In the genomic region with DNA sequence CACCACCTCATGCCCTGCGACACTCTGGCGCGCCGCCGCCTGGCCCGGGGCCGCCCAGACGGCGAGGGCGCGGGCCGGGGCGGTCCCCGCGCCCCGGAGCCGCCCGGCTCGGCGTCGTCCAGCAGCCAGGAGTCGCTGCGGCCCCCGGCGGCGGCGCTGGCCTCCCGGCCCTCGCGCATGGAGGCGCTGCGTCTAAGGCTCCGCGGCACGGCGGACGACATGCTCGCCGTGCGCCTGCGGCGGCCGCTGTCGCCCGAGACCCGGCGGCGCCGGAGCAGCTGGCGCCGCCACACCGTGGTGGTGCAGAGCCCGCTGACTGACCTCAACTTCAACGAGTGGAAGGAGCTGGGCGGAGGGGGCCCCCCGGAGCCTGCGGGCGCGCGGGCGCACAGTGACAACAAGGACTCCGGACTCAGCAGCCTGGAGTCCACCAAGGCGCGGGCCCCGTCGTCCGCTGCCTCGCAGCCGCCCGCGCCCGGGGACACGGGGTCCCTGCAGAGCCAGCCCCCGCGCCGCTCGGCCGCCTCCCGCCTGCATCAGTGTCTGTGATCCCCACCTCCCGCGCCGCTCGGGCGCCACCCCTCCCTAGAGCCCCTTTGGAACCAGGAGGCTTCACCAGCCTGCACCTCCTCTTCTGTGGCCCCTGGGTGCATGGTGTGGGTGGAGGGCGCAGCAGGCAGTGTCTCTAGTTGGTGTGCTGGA, we compare ENCODE assay signal across 11 cellular contexts.
A peak's percentile ranks its signal among the peaks of the same experiment; 100 is the strongest.
DNase-seq lines count a peak whose midpoint lies in the region; ATAC-seq and TF ChIP-seq lines count a peak whose summit lies in the region.
"Had no signal": no experiment of that assay in that cellular context is flagged by ENCODE, and none has a peak within 500 bp of the region (broad histone marks: within the 10 kb centered on the region; RNA-seq: fewer than 3 reads in every experiment).

No MANE protein-coding gene starts in this region.

- peak; percentile 36 for DNase-seq in AG08395 (ENCODE audit: low spot score)
- peak; percentile 48 for DNase-seq in HEK293T (ENCODE audit: extremely low spot score)
- no peak for DNase-seq in NCI-H1694 treated with DMSO at 0.1 percent for 48 hours (lab: John Stamatoyannopoulos, UW)
- DNase-seq in activated gamma-delta T cell treated with Interleukin-2 at 50 U/mL for 16 hours, result no peak
- no peak for DNase-seq in T-helper 9 cell
- DNase-seq: GDM1, NCI-H2171 had no signal

- H3K4me1 ChIP-seq in ectodermal cell (ENCODE audit: control insufficient read depth, insufficient read depth, low read length) (peaks cover 18% of the 10 kb centered on the region), mesodermal cell (ENCODE audit: control insufficient read depth, insufficient read depth, low read length, poor library complexity, severe bottlenecking) (peaks cover 14% of the 10 kb centered on the region)

- POLR2A ChIA-PET in HEK293T (lab: Yijun Ruan, JAX), result interaction anchor here (2.1 kb wide), 1 partner anchor 49 kb away, joined by 5 read pairs; no protein-coding TSS in a partner anchor

- WGBS in ectodermal cell, 2 experiments, result 1% methylated on average over 85 of the region's 85 CpGs
- 1% methylated on average over 74 to 80 of the region's 85 CpGs for WGBS in mesodermal cell (ENCODE audit: insufficient coverage in 2 of 2), 2 experiments

- no peak overlapping the region for H3K27ac ChIP-seq in ectodermal cell (ENCODE audit: insufficient read depth, low read depth, low read length, poor library complexity, severe bottlenecking)
- H3K27ac ChIP-seq in mesodermal cell (ENCODE audit: low read depth, low read length, severe bottlenecking), result peak overlapping the region; percentile 64

- H3K36me3 ChIP-seq in ectodermal cell (ENCODE audit: control insufficient read depth, insufficient read depth, low read length) (no peaks in the 10 kb centered on the region), mesodermal cell (ENCODE audit: control insufficient read depth, insufficient read depth, low read length) (peaks cover 16% of the 10 kb centered on the region)

- H3K4me3 ChIP-seq in ectodermal cell (ENCODE audit: insufficient read depth, low read depth, low read length), result peak overlapping the region; percentile 32
- H3K4me3 ChIP-seq in mesodermal cell (ENCODE audit: extremely low read depth, insufficient read depth, low read length, poor library complexity, severe bottlenecking), result peak overlapping the region; percentile 31

- no peak for ATAC-seq in HG03469 (IDR thresholded peaks at IDR 0.05; ENCODE audit: unreplicated experiment)
- ATAC-seq: HCT116 had no signal

- H3K27me3 ChIP-seq in ectodermal cell (ENCODE audit: control insufficient read depth, insufficient read depth, low read length, poor library complexity, severe bottlenecking), result peaks cover 24% of the 10 kb centered on the region

- CTCF ChIA-PET in HEK293T (lab: Yijun Ruan, JAX), result interaction anchor here (1.1 to 1.8 kb wide), 4 partner anchors 18 to 48 kb away, joined by 3 to 8 read pairs (median 6); no protein-coding TSS in a partner anchor

- H3K9me3 ChIP-seq in ectodermal cell (ENCODE audit: control insufficient read depth, low read length) (no peaks in the 10 kb centered on the region), mesodermal cell (ENCODE audit: control insufficient read depth, low read length) (no peaks in the 10 kb centered on the region)

TF ChIP-seq in HEK293T, 16 proteins besides CTCF, POLR2A, EP300 and RAD21:
- TF ChIP-seq NFRKB (IDR thresholded peaks at IDR 0.05), result no peak
- no peak for TF ChIP-seq SP1 (IDR thresholded peaks at IDR 0.05)
- TF ChIP-seq ARNT (IDR thresholded peaks at IDR 0.05), result no peak
- TF ChIP-seq FOXA1 (IDR thresholded peaks at IDR 0.05), result no peak
- TF ChIP-seq HDGF (IDR thresholded peaks at IDR 0.05; ENCODE audit: borderline replicate concordance), result no peak
- no peak for TF ChIP-seq FOXM1 (IDR thresholded peaks at IDR 0.05; ENCODE audit: borderline replicate concordance)
- no peak for TF ChIP-seq CTBP1 (IDR thresholded peaks at IDR 0.05; ENCODE audit: borderline replicate concordance)

Comparison
In these comparisons a context has a peak if more than half of its experiments do, and no peak if none do; other contexts are left out.
1. DNase-seq: peak in AG08395 (single experiment) and HEK293T (single experiment); none in NCI-H1694 treated with DMSO at 0.1 percent for 48 hours (single experiment), activated gamma-delta T cell treated with Interleukin-2 at 50 U/mL for 16 hours (single experiment) and T-helper 9 cell (single experiment).